In genomic region chr12:50222275-50222783, GRCh38 we compare ENCODE assay signal across 8 cellular contexts. TPM values are rescaled to one million over a fixed set of nuclear protein-coding genes. Genes with fewer than 3 reads are reported as not detected.
DNase-seq lines count a peak whose midpoint lies in the region; ATAC-seq and TF ChIP-seq lines count a peak whose summit lies in the region.

No MANE protein-coding gene starts in this region.

- H3K4me3 ChIP-seq in BJ (ENCODE audit: low read depth, low read length) = peak overlapping the region; percentile 98

- POLR2A ChIA-PET in BJ (lab: Charles Lee) = interaction anchor here (0.6 to 1.2 kb wide), 5 partner anchors 14 to 21 kb away, joined by 3 to 5 read pairs (median 3); no protein-coding TSS in a partner anchor

- ATAC-seq in GM19455 (IDR thresholded peaks at IDR 0.05; ENCODE audit: unreplicated experiment) (peak; percentile 50), foreskin keratinocyte (peak; percentile 52), HG03442 (IDR thresholded peaks at IDR 0.05; ENCODE audit: unreplicated experiment) (no peak)

- H3K4me1 Mint-ChIP-seq in activated T-helper 1 cell treated with anti-CD3 and anti-CD28 coated beads, Interleukin-12 subunit alpha, Interleukin-12 subunit beta, Interleukin-2, Interleukin-4 antibody, amounts not matched to agents 30 ng/mL and 10 ng/mL and 1 ng/mL, durations not matched to agents 14 hours and 24 hours and 36 hours (ENCODE audit: low read depth) = peaks cover 11% of the 10 kb centered on the region
- peaks cover 18% of the 10 kb centered on the region for H3K4me1 Mint-ChIP-seq in nephron progenitor cell

- TF ChIP-seq CTCF in BJ (IDR thresholded peaks at IDR 0.05; ENCODE audit: insufficient read depth, low read depth, low read length) (peak; percentile 55), foreskin keratinocyte (conservative IDR thresholded peaks at IDR 0.05) (peak; percentile 62), nephron progenitor cell (IDR thresholded peaks at IDR 0.05) (no peak)

- H3K4me3 Mint-ChIP-seq in activated T-helper 1 cell treated with anti-CD3 and anti-CD28 coated beads, Interleukin-12 subunit alpha, Interleukin-12 subunit beta, Interleukin-2, Interleukin-4 antibody, amounts not matched to agents 30 ng/mL and 10 ng/mL and 1 ng/mL, durations not matched to agents 14 hours and 24 hours and 36 hours = no peak overlapping the region
- H3K4me3 Mint-ChIP-seq in nephron progenitor cell = no peak overlapping the region

- H3K27ac ChIP-seq in foreskin keratinocyte = peak overlapping the region; percentile 90

- no peak overlapping the region for H3K27ac Mint-ChIP-seq in activated T-helper 1 cell treated with anti-CD3 and anti-CD28 coated beads, Interleukin-12 subunit alpha, Interleukin-12 subunit beta, Interleukin-2, Interleukin-4 antibody, amounts not matched to agents 30 ng/mL and 10 ng/mL and 1 ng/mL, durations not matched to agents 14 hours and 24 hours and 36 hours
- H3K27ac Mint-ChIP-seq in nephron progenitor cell = no peak overlapping the region

- no peaks in the 10 kb centered on the region for H3K9me3 Mint-ChIP-seq in activated T-helper 1 cell treated with anti-CD3 and anti-CD28 coated beads, Interleukin-12 subunit alpha, Interleukin-12 subunit beta, Interleukin-2, Interleukin-4 antibody, amounts not matched to agents 30 ng/mL and 10 ng/mL and 1 ng/mL, durations not matched to agents 14 hours and 24 hours and 36 hours
- H3K9me3 Mint-ChIP-seq in nephron progenitor cell = no peaks in the 10 kb centered on the region

- peaks cover 19% of the 10 kb centered on the region for H3K4me1 ChIP-seq in foreskin keratinocyte

- peaks cover 6% of the 10 kb centered on the region for H3K36me3 Mint-ChIP-seq in activated T-helper 1 cell treated with anti-CD3 and anti-CD28 coated beads, Interleukin-12 subunit alpha, Interleukin-12 subunit beta, Interleukin-2, Interleukin-4 antibody, amounts not matched to agents 30 ng/mL and 10 ng/mL and 1 ng/mL, durations not matched to agents 14 hours and 24 hours and 36 hours (ENCODE audit: low read depth)
- H3K36me3 Mint-ChIP-seq in nephron progenitor cell (ENCODE audit: low read depth) = peaks cover 3% of the 10 kb centered on the region

- DNase-seq in BJ (ENCODE audit: low read depth) = peak; percentile 84
- DNase-seq in NCI-H226 = peak; percentile 90
- peak; percentile 11 for DNase-seq in activated T-helper 1 cell treated with anti-CD3 and anti-CD28 coated beads, Interleukin-12 subunit alpha, Interleukin-12 subunit beta, Interleukin-2, Interleukin-4 antibody, amounts not matched to agents 30 ng/mL and 10 ng/mL and 1 ng/mL, durations not matched to agents 14 hours and 24 hours and 36 hours (ENCODE audit: low spot score)
- DNase-seq in foreskin keratinocyte = peak; percentile 79 to 89
- DNase-seq in nephron progenitor cell = peak; percentile 47
- no peak for DNase-seq in T1000 (lab: John Stamatoyannopoulos, UW)

- H3K27me3 Mint-ChIP-seq in activated T-helper 1 cell treated with anti-CD3 and anti-CD28 coated beads, Interleukin-12 subunit alpha, Interleukin-12 subunit beta, Interleukin-2, Interleukin-4 antibody, amounts not matched to agents 30 ng/mL and 10 ng/mL and 1 ng/mL, durations not matched to agents 14 hours and 24 hours and 36 hours (ENCODE audit: insufficient read depth) = no peaks in the 10 kb centered on the region
- H3K27me3 Mint-ChIP-seq in nephron progenitor cell (ENCODE audit: low read depth, poor library complexity) = no peaks in the 10 kb centered on the region

- intact Hi-C loops in activated T-helper 1 cell treated with anti-CD3 and anti-CD28 coated beads, Interleukin-12 subunit alpha, Interleukin-12 subunit beta, Interleukin-2, Interleukin-4 antibody, amounts not matched to agents 30 ng/mL and 10 ng/mL and 1 ng/mL, durations not matched to agents 14 hours and 24 hours and 36 hours (cut with micrococcal nuclease) = loop anchor here (1.0 to 5.0 kb wide), 2 partner anchors 61 to 110 kb away; partner anchors contain the start of genes COX14 and LIMA1

- CTCF ChIA-PET in BJ (lab: Yijun Ruan, JAX) = interaction anchor here (0.7 to 3.0 kb wide), 9 partner anchors 14 to 456 kb away, joined by 3 to 17 read pairs (median 4); partner anchors contain the start of genes COX14 and LIMA1

- no peaks in the 10 kb centered on the region for H3K27me3 ChIP-seq in BJ (ENCODE audit: control insufficient read depth, insufficient read depth, low read length)
- no peaks in the 10 kb centered on the region for H3K27me3 ChIP-seq in foreskin keratinocyte

- peaks cover 5% of the 10 kb centered on the region; the same call in 1 of the 2 replicates for H3K36me3 ChIP-seq in BJ (ENCODE audit: control insufficient read depth, insufficient read depth, low read length)

RNA-seq across cellular contexts. Expression of gene CERS5, which starts 55.2 kb away (rescaled TPM):
- polyA plus RNA-seq in BJ (2011; rRNA removed) (68.0 and 100 TPM in 2 replicates), foreskin keratinocyte (40.6 and 42.6 TPM in 2 replicates)
- polyA minus RNA-seq in BJ (2011; rRNA and poly(A)+ RNA removed) = 45.5 and 65.3 TPM in 2 replicates
- 64.2 and 67.9 TPM in 2 replicates for total RNA-seq in activated T-helper 1 cell treated with anti-CD3 and anti-CD28 coated beads, Interleukin-12 subunit alpha, Interleukin-12 subunit beta, Interleukin-2, Interleukin-4 antibody, amounts not matched to agents 30 ng/mL and 10 ng/mL and 1 ng/mL, durations not matched to agents 14 hours and 24 hours and 36 hours
- 35.9 and 38.9 TPM in 2 replicates for total RNA-seq in foreskin keratinocyte
